In genomic region chr10:27446091-27446918, GRCh38 we compare ENCODE assay signal across 8 cellular contexts. TPM values are rescaled to one million over a fixed set of nuclear protein-coding genes. Genes with fewer than 3 reads are reported as not detected.
DNase-seq lines count a peak whose midpoint lies in the region; TF ChIP-seq lines count a peak whose summit lies in the region.

No MANE protein-coding gene starts in this region.

- H3K4me3 Mint-ChIP-seq in nephron, result no peak overlapping the region
- no peak overlapping the region for H3K4me3 Mint-ChIP-seq in activated CD4-positive, alpha-beta T cell treated with anti-CD3 and anti-CD28 coated beads, Interleukin-2, amount 10 ng/mL, durations not matched to agents 7 days and 5 days

- H3K27me3 Mint-ChIP-seq in nephron (ENCODE audit: low read depth), result no peaks in the 10 kb centered on the region
- peaks cover 6% of the 10 kb centered on the region for H3K27me3 Mint-ChIP-seq in activated CD4-positive, alpha-beta T cell treated with anti-CD3 and anti-CD28 coated beads, Interleukin-2, amount 10 ng/mL, durations not matched to agents 7 days and 5 days

- no peaks in the 10 kb centered on the region for H3K36me3 Mint-ChIP-seq in nephron (ENCODE audit: low read depth)
- no peaks in the 10 kb centered on the region for H3K36me3 Mint-ChIP-seq in activated CD4-positive, alpha-beta T cell treated with anti-CD3 and anti-CD28 coated beads, Interleukin-2, amount 10 ng/mL, durations not matched to agents 7 days and 5 days (ENCODE audit: low read depth)

- no peaks in the 10 kb centered on the region for H3K79me2 ChIP-seq in OCI-LY7 (ENCODE audit: insufficient read depth, low read depth, low read length)

- H3K27me3 ChIP-seq in AG04450 (ENCODE audit: control insufficient read depth, insufficient read depth, low read length) (no peaks in the 10 kb centered on the region), endocrine pancreas (ENCODE audit: control insufficient read depth, insufficient read depth, low read length) (no peaks in the 10 kb centered on the region), WERI-Rb-1 (ENCODE audit: insufficient read depth, low read depth, severe bottlenecking) (no peaks in the 10 kb centered on the region)

- peaks cover 8% of the 10 kb centered on the region for H3K4me1 Mint-ChIP-seq in nephron
- peaks cover 11% of the 10 kb centered on the region for H3K4me1 Mint-ChIP-seq in activated CD4-positive, alpha-beta T cell treated with anti-CD3 and anti-CD28 coated beads, Interleukin-2, amount 10 ng/mL, durations not matched to agents 7 days and 5 days

- H3K9me3 Mint-ChIP-seq in nephron, result no peaks in the 10 kb centered on the region
- no peaks in the 10 kb centered on the region for H3K9me3 Mint-ChIP-seq in activated CD4-positive, alpha-beta T cell treated with anti-CD3 and anti-CD28 coated beads, Interleukin-2, amount 10 ng/mL, durations not matched to agents 7 days and 5 days

- H3K9ac ChIP-seq in endocrine pancreas (ENCODE audit: control insufficient read depth, insufficient read depth, low read length), result no peak overlapping the region

- TF ChIP-seq CTCF in AG04450 (IDR thresholded peaks at IDR 0.05; ENCODE audit: low read depth, low read length), result peak; percentile 52
- TF ChIP-seq CTCF in GM12874 (IDR thresholded peaks at IDR 0.05; ENCODE audit: insufficient read depth, low read depth, low read length), result 0 out of 2 replicates have a peak, but pooled peaks have one; percentile 9
- peak; percentile 76 for TF ChIP-seq CTCF in OCI-LY7 (conservative IDR thresholded peaks at IDR 0.05; ENCODE audit: low read length)
- TF ChIP-seq CTCF in nephron (IDR thresholded peaks at IDR 0.05; ENCODE audit: unreplicated experiment in 3 of 3), result peak; percentile 40 to 60 (median 41)
- TF ChIP-seq CTCF in WERI-Rb-1 (IDR thresholded peaks at IDR 0.05; ENCODE audit: low read depth, low read length), result no peak

- H3K4me2 ChIP-seq in OCI-LY7 (ENCODE audit: low read length), result no peak overlapping the region

- CTCF ChIA-PET in AG04450 (lab: Charles Lee) (interaction anchor here (0.6 to 3.5 kb wide), 18 partner anchors 13 to 948 kb away, joined by 3 to 17 read pairs (median 4); partner anchors contain the start of gene RAB18), OCI-LY7 (lab: Charles Lee; ENCODE audit: unreplicated experiment) (no interaction called here)
- CTCF ChIA-PET in activated CD4-positive, alpha-beta T cell treated with anti-CD3 and anti-CD28 coated beads, Interleukin-2, amount 10 ng/mL, durations not matched to agents 7 days and 5 days (lab: Charles Lee), result interaction anchor here (0.6 to 1.2 kb wide), 3 partner anchors 8 to 632 kb away, joined by 3 to 4 read pairs (median 3); no protein-coding TSS in a partner anchor

- no peak overlapping the region for H3K27ac ChIP-seq in AG04450 (ENCODE audit: low read depth, low read length)
- no peak overlapping the region for H3K27ac ChIP-seq in OCI-LY7 (ENCODE audit: low read depth, low read length, poor library complexity, severe bottlenecking)
- H3K27ac ChIP-seq in WERI-Rb-1, result no peak overlapping the region

- H3K27ac Mint-ChIP-seq in nephron, result no peak overlapping the region
- H3K27ac Mint-ChIP-seq in activated CD4-positive, alpha-beta T cell treated with anti-CD3 and anti-CD28 coated beads, Interleukin-2, amount 10 ng/mL, durations not matched to agents 7 days and 5 days, result no peak overlapping the region

- POLR2A ChIA-PET in AG04450 (lab: Yijun Ruan, JAX), result no interaction called here
- POLR2A ChIA-PET in OCI-LY7 (lab: Charles Lee), result no interaction called here
- POLR2A ChIA-PET in activated CD4-positive, alpha-beta T cell treated with anti-CD3 and anti-CD28 coated beads, Interleukin-2, amount 10 ng/mL, durations not matched to agents 7 days and 5 days (lab: Charles Lee), result interaction anchor here (0.6 kb wide), 1 partner anchor 95 kb away, joined by 3 read pairs; no protein-coding TSS in a partner anchor

- no peaks in the 10 kb centered on the region for H3K9me2 ChIP-seq in OCI-LY7 (ENCODE audit: insufficient read depth, low read length)

- no peaks in the 10 kb centered on the region for H3K9me3 ChIP-seq in AG04450 (ENCODE audit: control insufficient read depth, insufficient read depth, low read length)
- H3K9me3 ChIP-seq in OCI-LY7 (ENCODE audit: low read length), result no peaks in the 10 kb centered on the region
- no peaks in the 10 kb centered on the region for H3K9me3 ChIP-seq in endocrine pancreas (ENCODE audit: control insufficient read depth, low read length)
- no peaks in the 10 kb centered on the region for H3K9me3 ChIP-seq in WERI-Rb-1 (ENCODE audit: severe bottlenecking)

- no peaks in the 10 kb centered on the region for H3K4me1 ChIP-seq in OCI-LY7 (ENCODE audit: insufficient read depth, low read length, poor library complexity, severe bottlenecking)
- H3K4me1 ChIP-seq in endocrine pancreas (ENCODE audit: control insufficient read depth, insufficient read depth, low read length), result no peaks in the 10 kb centered on the region

- H3K4me3 ChIP-seq in AG04450 (ENCODE audit: low read depth, low read length), result no peak overlapping the region
- no peak overlapping the region for H3K4me3 ChIP-seq in OCI-LY7 (ENCODE audit: low read depth, low read length, poor library complexity, severe bottlenecking)
- H3K4me3 ChIP-seq in endocrine pancreas (ENCODE audit: control insufficient read depth, insufficient read depth, low read length), result peak overlapping the region; percentile 22
- no peak overlapping the region for H3K4me3 ChIP-seq in WERI-Rb-1 (ENCODE audit: low read depth, low read length)

- no TSS peak for BruUV-seq in OCI-LY7 (replicated peaks; lab: Mats Ljungman, UMichigan)

- intact Hi-C loops in OCI-LY7 (cut with micrococcal nuclease; ENCODE audit: unreplicated experiment), result loop anchor here (5.0 kb wide), 1 partner anchor 211 kb away; no protein-coding TSS in a partner anchor

- no peaks in the 10 kb centered on the region for H4K20me1 ChIP-seq in OCI-LY7 (ENCODE audit: insufficient read depth, low read length)

- peak overlapping the region; percentile 21; the same call in 1 of the 2 replicates for H2AFZ ChIP-seq in OCI-LY7 (ENCODE audit: low read length)

- DNase-seq in AG04450 (ENCODE audit: low read depth, low spot score) (peak; percentile 10), OCI-LY7 (ENCODE audit: low spot score) (peak; percentile 40), WERI-Rb-1 (no peak)
- no peak for DNase-seq in stimulated activated naive CD4-positive, alpha-beta T cell treated with Interleukin-2 at 50 U/mL for 16 hours (lab: John Stamatoyannopoulos, UW)
- DNase-seq in activated CD4-positive, alpha-beta T cell treated with anti-CD3 and anti-CD28 coated beads, Interleukin-2, amount 10 ng/mL, durations not matched to agents 7 days and 5 days, result no peak

- H3K36me3 ChIP-seq in OCI-LY7 (ENCODE audit: insufficient read depth, low read length) (no peaks in the 10 kb centered on the region), endocrine pancreas (ENCODE audit: control insufficient read depth, insufficient read depth, low read length) (no peaks in the 10 kb centered on the region), WERI-Rb-1 (no peaks in the 10 kb centered on the region)

RNA-seq across cellular contexts. Expression of gene RAB18, which starts 57.8 kb away (rescaled TPM):
- polyA plus RNA-seq in AG04450 (2011; rRNA removed), result 64.2 and 93.5 TPM in 2 replicates
- 15.4 and 30.5 TPM in 2 replicates for polyA minus RNA-seq in AG04450 (2011; rRNA and poly(A)+ RNA removed)
- 8.1 and 12.2 TPM in 2 replicates for total RNA-seq in OCI-LY7 (2014; rRNA removed; shearing (Covaris generic))
- total RNA-seq in OCI-LY7 (2022), result 36.2 and 37.3 TPM in 2 replicates
- total RNA-seq in activated CD4-positive, alpha-beta T cell treated with anti-CD3 and anti-CD28 coated beads, Interleukin-2, amount 10 ng/mL, durations not matched to agents 7 days and 5 days, result 10 to 100 TPM; 62.5 to 68.2 TPM

Comparison
In these comparisons a context has a peak if more than half of its experiments do, and no peak if none do; other contexts are left out.
1. DNase-seq: peak in AG04450 (single experiment) and OCI-LY7 (single experiment); none in stimulated activated naive CD4-positive, alpha-beta T cell treated with Interleukin-2 at 50 U/mL for 16 hours (single experiment), activated CD4-positive, alpha-beta T cell treated with anti-CD3 and anti-CD28 coated beads, Interleukin-2, amount 10 ng/mL, durations not matched to agents 7 days and 5 days (single experiment) and WERI-Rb-1 (single experiment).